14 cellular contexts compared by ENCODE assay signal in the genomic region with DNA sequence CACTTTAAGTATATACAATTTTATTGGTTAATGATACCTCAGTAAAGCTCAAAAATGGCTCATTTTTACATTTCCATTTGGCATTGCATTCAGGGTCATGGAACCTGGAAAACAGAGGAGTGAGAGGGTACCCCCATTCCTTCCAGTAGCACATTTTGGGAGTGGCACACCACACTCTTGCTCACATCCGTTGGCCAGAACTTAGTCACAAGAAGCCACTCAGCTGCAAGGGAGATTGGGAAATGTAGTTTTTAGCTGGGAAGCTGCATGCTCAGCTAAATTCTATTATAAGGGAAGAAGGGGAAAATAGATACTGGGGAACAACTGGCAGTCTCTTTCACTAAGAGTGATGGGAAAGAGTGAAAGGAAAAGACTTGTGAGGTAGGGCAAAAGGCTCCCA.
A peak's percentile ranks its signal among the peaks of the same experiment; 100 is the strongest.
DNase-seq lines count a peak whose midpoint lies in the region; ATAC-seq and TF ChIP-seq lines count a peak whose summit lies in the region.
"Had no signal": no experiment of that assay in that cellular context is flagged by ENCODE, and none has a peak within 500 bp of the region (broad histone marks: within the 10 kb centered on the region; RNA-seq: fewer than 3 reads in every experiment).

No MANE protein-coding gene starts in this region.

- peak; percentile 78 for ATAC-seq in RWPE2 (ENCODE audit: low read depth)
- ATAC-seq: body of pancreas had no signal

- H3K4me3 ChIP-seq in RWPE2 (ENCODE audit: severe bottlenecking) (no peak overlapping the region), left ventricle myocardium inferior (no peak overlapping the region)
- H3K4me3 ChIP-seq: body of pancreas had no signal

- H3K9ac ChIP-seq in H9 (ENCODE audit: extremely low read depth, insufficient read length, low read length), result no peak overlapping the region

- H3K23ac ChIP-seq in H9 (ENCODE audit: insufficient read length, low read depth, low read length), result no peak overlapping the region

- no peak overlapping the region for H2BK5ac ChIP-seq in H9 (ENCODE audit: insufficient read length, low read length)

- H3K79me2 ChIP-seq in H9 (ENCODE audit: insufficient read depth, low read length), result no peaks in the 10 kb centered on the region

- H3K9me3 ChIP-seq in H9 (ENCODE audit: control insufficient read depth, low read depth, low read length) (no peaks in the 10 kb centered on the region), RWPE2 (ENCODE audit: severe bottlenecking) (no peaks in the 10 kb centered on the region), left ventricle myocardium inferior (replicated peaks) (no peaks in the 10 kb centered on the region)
- H3K9me3 ChIP-seq: body of pancreas had no signal

- no peak overlapping the region for H3K4me2 ChIP-seq in H9 (ENCODE audit: insufficient read depth, insufficient read length, low read length)

- no peaks in the 10 kb centered on the region for H3K23me2 ChIP-seq in H9 (ENCODE audit: insufficient read length, low read depth, low read length, poor library complexity, severe bottlenecking)

- peaks cover 5 to 12% (median 7%) of the 10 kb centered on the region in 3 experiments; a peak in 5 of 7 replicates for H3K36me3 Mint-ChIP-seq in H9 (ENCODE audit: insufficient read depth in 1 of 3, low read depth in 3 of 3)
- H3K36me3 Mint-ChIP-seq: CD8-positive, alpha-beta memory T cell had no signal

- H3K14ac ChIP-seq in H9 (ENCODE audit: insufficient read depth, low read length), result no peak overlapping the region

- no peak overlapping the region for H4K5ac ChIP-seq in H9 (ENCODE audit: insufficient read length, low read depth, low read length)

- H3K36me3 ChIP-seq in RWPE2 (ENCODE audit: low read depth), result no peaks in the 10 kb centered on the region
- no peaks in the 10 kb centered on the region for H3K36me3 ChIP-seq in left ventricle myocardium inferior

- no peak overlapping the region for H2AK5ac ChIP-seq in H9 (ENCODE audit: insufficient read length, low read length)

- H3T11ph ChIP-seq in H9 (ENCODE audit: low read length), result no peak overlapping the region

- intact Hi-C loops in left ventricle myocardium inferior (cut with micrococcal nuclease), result no loop called here

- H2BK15ac ChIP-seq in H9 (ENCODE audit: low read depth, low read length), result no peak overlapping the region

- H4K20me1 ChIP-seq in H9 (ENCODE audit: control insufficient read depth, insufficient read depth, insufficient read length), result no peaks in the 10 kb centered on the region

- no peak overlapping the region for H4K91ac ChIP-seq in H9 (ENCODE audit: insufficient read length, low read depth, low read length)

- H3K4me1 ChIP-seq in H9 (ENCODE audit: insufficient read depth, low read length) (no peaks in the 10 kb centered on the region), RWPE2 (ENCODE audit: insufficient read depth, poor library complexity, severe bottlenecking) (peaks cover 4% of the 10 kb centered on the region), left ventricle myocardium inferior (no peaks in the 10 kb centered on the region)
- H3K4me1 ChIP-seq: body of pancreas had no signal

- peak overlapping the region in 2 of 3 experiments; percentile 6 to 81; a peak in 3 of 7 replicates for H3K27ac Mint-ChIP-seq in H9
- H3K27ac Mint-ChIP-seq: nephron had no signal

- H3K27me3 ChIP-seq in H9 (ENCODE audit: insufficient read depth, low read length) (no peaks in the 10 kb centered on the region), RWPE2 (ENCODE audit: insufficient read depth, poor library complexity, severe bottlenecking) (no peaks in the 10 kb centered on the region), left ventricle myocardium inferior (ENCODE audit: low read depth) (no peaks in the 10 kb centered on the region)
- H3K27me3 ChIP-seq: body of pancreas had no signal

- H3K56ac ChIP-seq in H9 (ENCODE audit: insufficient read length, low read depth, low read length), result no peak overlapping the region

- no peak overlapping the region for H3K18ac ChIP-seq in H9 (ENCODE audit: insufficient read length, low read depth, low read length)

- no peak overlapping the region for H2AFZ ChIP-seq in H9 (ENCODE audit: low read length)

- H2BK20ac ChIP-seq in H9 (ENCODE audit: low read depth, low read length, poor library complexity, severe bottlenecking), result no peak overlapping the region

- peaks cover 0 to 5% of the 10 kb centered on the region in 2 experiments; a peak in 3 of 4 replicates for H3K4me1 Mint-ChIP-seq in H9
- H3K4me1 Mint-ChIP-seq: nephron had no signal

- H3K27ac ChIP-seq in H9 (ENCODE audit: insufficient read length, low read depth, low read length) (no peak overlapping the region), RWPE2 (ENCODE audit: poor library complexity, severe bottlenecking) (no peak overlapping the region), left ventricle myocardium inferior (replicated peaks) (no peak overlapping the region)
- H3K27ac ChIP-seq: body of pancreas had no signal

- no peak overlapping the region for H4K8ac ChIP-seq in H9 (replicated peaks; ENCODE audit: insufficient read length, low read depth, low read length)

- no peak overlapping the region for H2BK12ac ChIP-seq in H9 (ENCODE audit: insufficient read length, low read depth, low read length)

- WGBS in H9 (ENCODE audit: extremely low coverage, insufficient read length, low lambda C conversion rate), result no CpG with 5 or more reads among the region's 1 CpG

- DNase-seq in AG08396 (ENCODE audit: low spot score) (peak; percentile 59), H9 (no peak), RWPE2 (ENCODE audit: low spot score) (no peak), fibroblast of gingiva (ENCODE audit: low read depth) (peak; percentile 13), hippocampal formation (lab: John Stamatoyannopoulos, UW) (no peak), putamen (ENCODE audit: low spot score) (no peak), left ventricle myocardium inferior (no peak)
- no peak for DNase-seq in activated CD4-positive, alpha-beta T cell treated with anti-CD3 and anti-CD28 coated beads, Interleukin-2, amount 50 U/mL, for 4 hours
- DNase-seq: body of pancreas; CD8-positive, alpha-beta memory T cell; kidney; NCI-H526 treated with DMSO at 0.1 percent for 48 hours; small intestine had no signal

- no peak overlapping the region for H2BK120ac ChIP-seq in H9 (ENCODE audit: low read depth, low read length, poor library complexity, severe bottlenecking)

- H3K27me3 Mint-ChIP-seq in H9 (ENCODE audit: low read depth), result peaks cover 18% of the 10 kb centered on the region
- H3K27me3 Mint-ChIP-seq: CD8-positive, alpha-beta memory T cell had no signal

- no peak overlapping the region for H3K4ac ChIP-seq in H9 (ENCODE audit: low read depth, low read length)

- TF ChIP-seq CTCF in H9 (conservative IDR thresholded peaks at IDR 0.05), result no peak
- TF ChIP-seq CTCF in RWPE2 (IDR thresholded peaks at IDR 0.05; ENCODE audit: poor library complexity, severe bottlenecking), result no peak
- TF ChIP-seq CTCF in left ventricle myocardium inferior (IDR thresholded peaks at IDR 0.05; ENCODE audit: borderline replicate concordance), result no peak

- peaks cover 11 to 15% of the 10 kb centered on the region in 2 experiments for H3K9me3 Mint-ChIP-seq in H9
- H3K9me3 Mint-ChIP-seq: CD8-positive, alpha-beta memory T cell had no signal

- H3K79me1 ChIP-seq in H9 (ENCODE audit: insufficient read depth, low read depth, low read length, poor library complexity, severe bottlenecking), result no peaks in the 10 kb centered on the region

- H3K4me3 Mint-ChIP-seq in H9, result no peak overlapping the region; a peak in 1 of 5 replicates
- H3K4me3 Mint-ChIP-seq: CD8-positive, alpha-beta memory T cell; nephron had no signal

Comparison
In these comparisons a context has a peak if more than half of its experiments do, and no peak if none do; other contexts are left out.
1. DNase-seq: peak in AG08396 (single experiment) and fibroblast of gingiva (single experiment); none in H9 (single experiment), RWPE2 (single experiment), hippocampal formation (0 of 2), putamen (single experiment), activated CD4-positive, alpha-beta T cell treated with anti-CD3 and anti-CD28 coated beads, Interleukin-2, amount 50 U/mL, for 4 hours (0 of 2) and left ventricle myocardium inferior (single experiment).